In genomic region chr17:66976379-66976663, GRCh38 we compare ENCODE assay signal across 1 cellular context.
TF ChIP-seq lines count a peak whose summit lies in the region.

No MANE protein-coding gene starts in this region.

TF ChIP-seq in HEK293, 187 proteins besides CTCF, POLR2A, EP300 and RAD21 (continued from another document):
- TF ChIP-seq ZNF513 (tag by site-specific recombination; IDR thresholded peaks at IDR 0.05): no peak
- TF ChIP-seq PRDM1 (tag by site-specific recombination; IDR thresholded peaks at IDR 0.05): no peak
- TF ChIP-seq ZNF426 (tag by site-specific recombination; IDR thresholded peaks at IDR 0.05): no peak
- TF ChIP-seq FEZF1 (tag by site-specific recombination; IDR thresholded peaks at IDR 0.05): no peak
- peak; percentile 99 for TF ChIP-seq ZNF366 (tag by site-specific recombination; conservative IDR thresholded peaks at IDR 0.05)
- TF ChIP-seq ZNF391 (tag by site-specific recombination; IDR thresholded peaks at IDR 0.05; ENCODE audit: borderline replicate concordance, low read depth): no peak
- no peak for TF ChIP-seq KLF8 (tag by site-specific recombination; IDR thresholded peaks at IDR 0.05)
- TF ChIP-seq ZNF514 (tag by site-specific recombination; IDR thresholded peaks at IDR 0.05): no peak
- no peak for TF ChIP-seq HIC1 (tag by site-specific recombination; IDR thresholded peaks at IDR 0.05)
- no peak for TF ChIP-seq PRDM6 (tag by site-specific recombination; IDR thresholded peaks at IDR 0.05)
- TF ChIP-seq ZNF280C (tag by site-specific recombination; IDR thresholded peaks at IDR 0.05): no peak
- TF ChIP-seq ZNF398 (tag by site-specific recombination; IDR thresholded peaks at IDR 0.05): peak; percentile 18; the same call in 1 of the 2 replicates
- no peak for TF ChIP-seq ZNF585B (tag by site-specific recombination; IDR thresholded peaks at IDR 0.05)
